ENCODE assay signal across 1 cellular context in the genomic region with DNA sequence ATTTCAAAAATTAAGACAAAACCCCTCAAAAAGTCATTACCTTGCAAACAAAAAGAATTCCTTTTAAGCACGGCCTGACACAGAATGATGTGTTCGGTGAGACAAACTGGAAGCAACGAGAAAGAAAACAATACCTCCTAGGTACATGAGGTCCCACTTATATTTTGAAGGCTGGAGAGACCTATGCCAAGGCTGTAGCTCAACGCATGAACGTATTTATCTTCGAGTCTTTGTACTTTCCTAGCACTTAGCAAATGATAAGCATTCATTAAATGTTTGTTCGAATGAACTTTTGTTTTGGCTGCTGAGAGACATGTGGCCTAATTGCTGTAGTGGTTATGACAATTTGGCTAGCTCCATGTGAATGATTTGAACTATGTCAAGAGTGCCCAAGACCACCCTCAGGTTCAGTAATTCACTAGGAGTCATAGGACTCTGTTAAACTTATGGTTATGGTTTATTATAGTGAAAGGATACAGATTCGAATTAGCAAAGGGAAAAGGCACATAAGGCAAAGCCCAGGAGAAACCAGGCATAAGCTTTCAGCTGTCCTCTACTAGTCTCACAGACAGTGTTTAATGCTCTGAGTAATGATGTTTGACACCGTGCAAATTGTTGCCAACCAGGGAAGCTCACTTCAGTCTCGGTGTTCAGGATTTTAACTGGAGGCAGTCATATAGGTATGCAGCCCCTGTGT.
TF ChIP-seq lines count a peak whose summit lies in the region.

No MANE protein-coding gene starts in this region.

TF ChIP-seq in HepG2, 621 proteins besides CTCF, POLR2A, EP300 and RAD21 (continued from another document):
- TF ChIP-seq MXD3 (CRISPR knock-in tag; IDR thresholded peaks at IDR 0.05) (no peak), MED8 (CRISPR knock-in tag; IDR thresholded peaks at IDR 0.05; ENCODE audit: insufficient replicate concordance) (no peak), ZBTB7B (CRISPR knock-in tag; IDR thresholded peaks at IDR 0.05) (0 out of 2 replicates have a peak, but pooled peaks have one; percentile 75), ZNF792 (CRISPR knock-in tag; IDR thresholded peaks at IDR 0.05) (no peak)
